ENCODE assay signal across 8 cellular contexts in genomic region chr11:59555601-59556114, GRCh38. TPM values are rescaled to one million over a fixed set of nuclear protein-coding genes. Genes with fewer than 3 reads are reported as not detected.
DNase-seq lines count a peak whose midpoint lies in the region; ATAC-seq, FAIRE-seq and TF ChIP-seq lines count a peak whose summit lies in the region.

No MANE protein-coding gene starts in this region.

- H3K79me1 ChIP-seq in H1 (ENCODE audit: low read depth, low read length), result no peaks in the 10 kb centered on the region

- 6% methylated on average over 17 of the region's 17 CpGs; no CpG with 5 or more reads in 1 of the 2 experiments for WGBS in H1 (ENCODE audit: extremely low coverage in 1 of 2, insufficient coverage in 1 of 2, insufficient read length in 1 of 2, insufficient replicate concordance in 2 of 2, low coverage in 1 of 2, low lambda C conversion rate in 2 of 2, missing lambda C conversion rate in 1 of 2), 2 experiments

- H3F3A ChIP-seq in DOHH2 (ENCODE audit: control insufficient read depth, insufficient read depth), result peaks cover 29% of the 10 kb centered on the region

- H3K4me1 Mint-ChIP-seq in osteocyte (ENCODE audit: unreplicated experiment), result peaks cover 26% of the 10 kb centered on the region

- H4K20me1 ChIP-seq in DOHH2 (ENCODE audit: control insufficient read depth, insufficient read depth, low read depth, low read length) (no peaks in the 10 kb centered on the region), H1 (replicated peaks in 1 of 2; ENCODE audit: control insufficient read depth in 1 of 2, insufficient read depth in 2 of 2, low read length in 2 of 2) (no peaks in the 10 kb centered on the region)

- no peaks in the 10 kb centered on the region for H3K9me3 ChIP-seq in DOHH2 (ENCODE audit: control insufficient read depth, insufficient read depth, low read length)
- H3K9me3 ChIP-seq in NT2/D1 (ENCODE audit: insufficient read depth, low read length), result no peaks in the 10 kb centered on the region
- H3K9me3 ChIP-seq in H1 (ENCODE audit: insufficient read depth in 2 of 2, low read depth in 1 of 2, low read length in 1 of 2), result no peaks in the 10 kb centered on the region

- no peaks in the 10 kb centered on the region for H3K36me3 Mint-ChIP-seq in osteocyte (ENCODE audit: unreplicated experiment)

- TF ChIP-seq EP300 in H1 (IDR thresholded peaks at IDR 0.05; ENCODE audit: borderline replicate concordance in 1 of 2, low read depth in 2 of 2, low read length in 2 of 2), result no peak

- H2AK5ac ChIP-seq in H1 (ENCODE audit: low read depth, low read length), result no peak overlapping the region

- DNase-seq in NT2/D1 (ENCODE audit: low read depth, low spot score), result no peak
- DNase-seq in H1 (ENCODE audit: low read depth in 1 of 2, low spot score in 2 of 2), result no peak
- DNase-seq in osteocyte (ENCODE audit: extremely low spot score, unreplicated experiment), result no peak
- DNase-seq in NCI-H1694 treated with DMSO at 0.1 percent for 48 hours (lab: John Stamatoyannopoulos, UW), result no peak
- DNase-seq in NCI-H345 (lab: John Stamatoyannopoulos, UW), result no peak
- DNase-seq in NCI-H2029 treated with DMSO at 0.1 percent for 48 hours (lab: John Stamatoyannopoulos, UW), result no peak

- no peak for TF ChIP-seq RAD21 in H1 (IDR thresholded peaks at IDR 0.05 in 1 of 2, conservative IDR thresholded peaks at IDR 0.05 in 1 of 2; ENCODE audit: low read depth in 2 of 2, low read length in 2 of 2)

- H3K4me3 ChIP-seq in DOHH2 (ENCODE audit: low read length) (peak overlapping the region; percentile 73), NT2/D1 (ENCODE audit: insufficient read length, low read depth) (peak overlapping the region; percentile 45), H1 (ENCODE audit: extremely low read depth in 1 of 4, insufficient read depth in 2 of 4, low read depth in 3 of 4, low read length in 4 of 4) (peak overlapping the region; percentile 83 to 95 (median 94))

- peaks cover 21% of the 10 kb centered on the region for H3K23me2 ChIP-seq in H1 (ENCODE audit: low read depth, low read length)

- no peaks in the 10 kb centered on the region for H3K9me3 Mint-ChIP-seq in osteocyte (ENCODE audit: unreplicated experiment)

- no peak for TF ChIP-seq POLR2A in H1 (IDR thresholded peaks at IDR 0.05; ENCODE audit: control extremely low read depth in 1 of 2, low read depth in 2 of 2, low read length in 2 of 2)

- H3K14ac ChIP-seq in H1 (ENCODE audit: insufficient read length), result no peak overlapping the region

- no peak overlapping the region for H2BK120ac ChIP-seq in H1 (replicated peaks; ENCODE audit: low read depth, low read length)

- TF ChIP-seq CTCF in DOHH2 (IDR thresholded peaks at IDR 0.05; ENCODE audit: low read depth, low read length, poor library complexity, severe bottlenecking) (no peak), H1 (IDR thresholded peaks at IDR 0.05; ENCODE audit: control extremely low read depth in 1 of 3, insufficient read depth in 1 of 3, low read depth in 1 of 3, low read length in 3 of 3) (no peak), osteocyte (IDR thresholded peaks at IDR 0.05) (no peak)

- H3K27ac ChIP-seq in DOHH2 (ENCODE audit: low read depth, low read length), result no peak overlapping the region
- H3K27ac ChIP-seq in H1 (ENCODE audit: low read depth, low read length), result no peak overlapping the region

- H4K8ac ChIP-seq in H1 (ENCODE audit: extremely low read depth, insufficient read depth, low read length), result no peak overlapping the region

- H2BK20ac ChIP-seq in H1 (ENCODE audit: low read length), result no peak overlapping the region

- FAIRE-seq in H1 (lab: Jason Lieb, UNC), result no peak

- no peak overlapping the region for H3K23ac ChIP-seq in H1 (ENCODE audit: insufficient read length)

- H3K4me1 ChIP-seq in DOHH2 (ENCODE audit: control insufficient read depth, low read length), result peaks cover 46% of the 10 kb centered on the region
- peaks cover 5% of the 10 kb centered on the region for H3K4me1 ChIP-seq in NT2/D1 (ENCODE audit: insufficient read depth, insufficient read length)
- peaks cover 0 to 5% (median 2%) of the 10 kb centered on the region in 4 experiments; a peak in 4 of 7 replicates for H3K4me1 ChIP-seq in H1 (replicated peaks in 1 of 4; ENCODE audit: control insufficient read depth in 3 of 4, insufficient read depth in 4 of 4, low read length in 3 of 4)

- H3K56ac ChIP-seq in H1 (replicated peaks; ENCODE audit: insufficient read length, low read depth, low read length), result no peak overlapping the region

- no peak overlapping the region for H4K5ac ChIP-seq in H1 (ENCODE audit: insufficient read length, low read depth, low read length)

- peaks cover 3% of the 10 kb centered on the region; the same call in 1 of the 2 replicates for H3K36me3 ChIP-seq in DOHH2 (ENCODE audit: control insufficient read depth, low read length)
- no peaks in the 10 kb centered on the region for H3K36me3 ChIP-seq in NT2/D1 (ENCODE audit: insufficient read depth, insufficient read length, low read length)
- no peaks in the 10 kb centered on the region for H3K36me3 ChIP-seq in H1 (ENCODE audit: control insufficient read depth in 2 of 4, insufficient read depth in 4 of 4, low read length in 3 of 4)

- H3K4ac ChIP-seq in H1 (replicated peaks; ENCODE audit: insufficient read length, low read depth, low read length), result no peak overlapping the region

- H3K4me3 Mint-ChIP-seq in osteocyte (ENCODE audit: unreplicated experiment), result peak overlapping the region; percentile 87

- H3K27me3 ChIP-seq in DOHH2 (ENCODE audit: control insufficient read depth, low read length) (no peaks in the 10 kb centered on the region), NT2/D1 (ENCODE audit: insufficient read depth, insufficient read length) (no peaks in the 10 kb centered on the region), H1 (replicated peaks in 1 of 4; ENCODE audit: control insufficient read depth in 3 of 4, extremely low read depth in 1 of 4, insufficient read depth in 3 of 4, low read length in 3 of 4) (no peaks in the 10 kb centered on the region; a peak in 1 of 7 replicates)

- no peak for ATAC-seq in HG02884 (IDR thresholded peaks at IDR 0.05; ENCODE audit: unreplicated experiment)

- no peak overlapping the region for H2BK5ac ChIP-seq in H1 (ENCODE audit: low read depth, low read length)

- POLR2A ChIA-PET in H1 (lab: Charles Lee; ENCODE audit: partially characterized antibody), result interaction anchor here (0.7 to 3.3 kb wide), 4 partner anchors 10 to 199 kb away, joined by 3 to 9 read pairs (median 4); partner anchors contain the start of genes PATL1 and STX3

- no peak overlapping the region for H3K18ac ChIP-seq in H1 (ENCODE audit: extremely low read depth, low read length)

- H3K27me3 Mint-ChIP-seq in osteocyte (ENCODE audit: unreplicated experiment), result no peaks in the 10 kb centered on the region

- no peak overlapping the region for H2BK15ac ChIP-seq in H1 (ENCODE audit: low read length)

- peak overlapping the region; percentile 93 for H2AFZ ChIP-seq in H1 (ENCODE audit: low read length)

- H3K4me2 ChIP-seq in DOHH2 (ENCODE audit: low read length) (peak overlapping the region; percentile 78), H1 (ENCODE audit: insufficient read depth in 1 of 2, low read depth in 2 of 2, low read length in 2 of 2) (peak overlapping the region; percentile 76 to 80)

- CTCF ChIA-PET in H1 (lab: Charles Lee; ENCODE audit: partially characterized antibody), result interaction anchor here (0.7 to 1.8 kb wide), 4 partner anchors 10 to 329 kb away, joined by 4 to 5 read pairs (median 4); no protein-coding TSS in a partner anchor

- H3K9ac ChIP-seq in NT2/D1 (ENCODE audit: insufficient read length, low read depth), result peak overlapping the region; percentile 14
- H3K9ac ChIP-seq in H1 (replicated peaks in 1 of 4; ENCODE audit: extremely low read depth in 1 of 4, low read depth in 3 of 4, low read length in 3 of 4), result peak overlapping the region in 3 of 4 experiments; percentile 15 to 87 (median 62); a peak in 5 of 7 replicates

- H3K27ac Mint-ChIP-seq in osteocyte (ENCODE audit: unreplicated experiment), result peak overlapping the region; percentile 96

- H3K79me2 ChIP-seq in DOHH2 (ENCODE audit: control insufficient read depth, low read length), result no peaks in the 10 kb centered on the region
- H3K79me2 ChIP-seq in H1 (ENCODE audit: control insufficient read depth in 1 of 2, insufficient read depth in 2 of 2, low read length in 2 of 2), result no peaks in the 10 kb centered on the region

- H2BK12ac ChIP-seq in H1 (ENCODE audit: low read depth, low read length), result no peak overlapping the region

- no peaks in the 10 kb centered on the region for H3K9me2 ChIP-seq in DOHH2 (replicated peaks; ENCODE audit: control insufficient read depth, low read length)

- no peak overlapping the region for H4K91ac ChIP-seq in H1 (replicated peaks; ENCODE audit: insufficient read length, low read length)

RNA-seq across cellular contexts. Expression of gene OR4D9, which starts 44.3 kb away (rescaled TPM):
- total RNA-seq in H1 (2021; fragmentation: NEBNext Ultra II Directional; extraction: Animal tissue kit (Norgen Biotek cat#: 25700)), result not detected in 2 replicates
- not detected in 2 replicates for polyA plus RNA-seq in H1 (2011; rRNA removed)
- polyA plus RNA-seq in H1 (2011; cell fraction: cytosol; rRNA removed), result not detected
- polyA plus RNA-seq in H1 (2011; cell fraction: nucleus; rRNA removed), result not detected
- polyA plus RNA-seq in H1 (2012, experiment 1 of 2), result not detected in 4 replicates
- not detected for polyA plus RNA-seq in H1 (2012, experiment 2 of 2)
- not detected for polyA plus RNA-seq in H1 (2013, experiment 1 of 2)
- not detected for polyA plus RNA-seq in H1 (2013, experiment 2 of 2)
- polyA minus RNA-seq in H1 (2011; rRNA and poly(A)+ RNA removed), result not detected in 2 replicates
- polyA minus RNA-seq in H1 (2011; cell fraction: cytosol; rRNA and poly(A)+ RNA removed), result not detected
- polyA minus RNA-seq in H1 (2011; cell fraction: nucleus; rRNA and poly(A)+ RNA removed), result not detected
- not detected in 2 replicates for total RNA-seq in osteocyte

RNA-seq across cellular contexts. Expression of gene OR4D11, which starts 52.3 kb away (rescaled TPM):
- total RNA-seq in H1 (2021; fragmentation: NEBNext Ultra II Directional; extraction: Animal tissue kit (Norgen Biotek cat#: 25700)), result not detected in 2 replicates
- not detected in 2 replicates for polyA plus RNA-seq in H1 (2011; rRNA removed)
- polyA plus RNA-seq in H1 (2011; cell fraction: cytosol; rRNA removed), result not detected
- not detected for polyA plus RNA-seq in H1 (2011; cell fraction: nucleus; rRNA removed)
- polyA plus RNA-seq in H1 (2012, experiment 1 of 2), result not detected in 4 replicates
- not detected for polyA plus RNA-seq in H1 (2012, experiment 2 of 2)
- polyA plus RNA-seq in H1 (2013, experiment 1 of 2), result not detected
- polyA plus RNA-seq in H1 (2013, experiment 2 of 2), result not detected
- not detected in 2 replicates for polyA minus RNA-seq in H1 (2011; rRNA and poly(A)+ RNA removed)
- polyA minus RNA-seq in H1 (2011; cell fraction: cytosol; rRNA and poly(A)+ RNA removed), result not detected
- polyA minus RNA-seq in H1 (2011; cell fraction: nucleus; rRNA and poly(A)+ RNA removed), result not detected
- total RNA-seq in osteocyte, result not detected in 2 replicates

RNA-seq across cellular contexts. Expression of gene OSBP, which starts 59.9 kb away (rescaled TPM):
- total RNA-seq in H1 (2021; fragmentation: NEBNext Ultra II Directional; extraction: Animal tissue kit (Norgen Biotek cat#: 25700)), result 41.2 and 43.1 TPM in 2 replicates
- 10.8 and 13.2 TPM in 2 replicates for polyA plus RNA-seq in H1 (2011; rRNA removed)
- polyA plus RNA-seq in H1 (2011; cell fraction: cytosol; rRNA removed), result 15.2 TPM
- polyA plus RNA-seq in H1 (2011; cell fraction: nucleus; rRNA removed), result 17.0 TPM
- polyA plus RNA-seq in H1 (2012, experiment 1 of 2), result 22.2 to 30.6 TPM (median 26.0 TPM) in 4 replicates
- polyA plus RNA-seq in H1 (2012, experiment 2 of 2), result 3.5 TPM
- 21.7 TPM for polyA plus RNA-seq in H1 (2013, experiment 1 of 2)
- polyA plus RNA-seq in H1 (2013, experiment 2 of 2), result 21.0 TPM
- polyA minus RNA-seq in H1 (2011; rRNA and poly(A)+ RNA removed), result 30.5 and 33.6 TPM in 2 replicates
- polyA minus RNA-seq in H1 (2011; cell fraction: cytosol; rRNA and poly(A)+ RNA removed), result 16.4 TPM
- polyA minus RNA-seq in H1 (2011; cell fraction: nucleus; rRNA and poly(A)+ RNA removed), result 21.8 TPM
- total RNA-seq in osteocyte, result 45.7 and 46.0 TPM in 2 replicates
